7 cellular contexts compared by ENCODE assay signal in the genomic region with DNA sequence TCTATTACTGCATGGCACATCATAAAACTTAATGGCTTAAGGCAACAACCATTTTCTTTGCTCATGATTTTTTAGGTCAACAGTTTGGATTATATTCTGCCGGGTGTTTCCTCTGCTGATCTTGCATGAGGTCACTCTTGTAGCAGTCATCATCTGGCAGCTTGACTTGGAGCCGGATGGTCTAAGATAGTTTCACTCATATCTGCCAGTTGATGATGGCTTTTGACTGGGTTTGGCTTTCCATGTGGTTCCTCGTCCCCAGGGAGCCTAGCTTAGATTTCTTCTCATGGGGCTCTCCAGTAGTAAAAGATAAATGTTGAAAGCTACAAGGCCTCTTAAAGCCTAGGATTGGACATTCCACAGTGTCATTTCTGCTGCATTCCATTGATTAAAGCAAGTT. TPM values are rescaled to one million over a fixed set of nuclear protein-coding genes. Genes with fewer than 3 reads are reported as not detected.
DNase-seq lines count a peak whose midpoint lies in the region; ATAC-seq, FAIRE-seq and TF ChIP-seq lines count a peak whose summit lies in the region.

No MANE protein-coding gene starts in this region.

- peaks cover 10% of the 10 kb centered on the region; the same call in 1 of the 2 replicates for H3K36me3 Mint-ChIP-seq in HFFc6 (ENCODE audit: low read depth)
- H3K36me3 Mint-ChIP-seq in naive thymus-derived CD4-positive, alpha-beta T cell = peaks cover 0 to 36% (median 4%) of the 10 kb centered on the region in 5 donors

- no peak overlapping the region for H2AFZ ChIP-seq in OCI-LY1 (ENCODE audit: low read length)

- peaks cover 2% of the 10 kb centered on the region for H3F3A ChIP-seq in OCI-LY1 (ENCODE audit: insufficient read depth, low read length)

- no peaks in the 10 kb centered on the region for H3K27me3 ChIP-seq in OCI-LY1 (ENCODE audit: insufficient read depth, low read length)
- no peaks in the 10 kb centered on the region for H3K27me3 ChIP-seq in colonic mucosa
- no peaks in the 10 kb centered on the region for H3K27me3 ChIP-seq in naive thymus-derived CD4-positive, alpha-beta T cell (ENCODE audit: control insufficient read depth in 2 of 2, insufficient read depth in 2 of 2, low read length in 2 of 2)

- H3K36me3 ChIP-seq in OCI-LY1 (ENCODE audit: insufficient read depth, low read length) (peaks cover 42% of the 10 kb centered on the region), colonic mucosa (no peaks in the 10 kb centered on the region)
- no peaks in the 10 kb centered on the region for H3K36me3 ChIP-seq in naive thymus-derived CD4-positive, alpha-beta T cell (ENCODE audit: control insufficient read depth in 2 of 3, insufficient read depth in 3 of 3, low read length in 3 of 3)

- POLR2A ChIA-PET in naive thymus-derived CD4-positive, alpha-beta T cell (lab: Charles Lee) = interaction anchor here (0.6 to 2.8 kb wide), 10 partner anchors 9 to 155 kb away, joined by 3 to 15 read pairs (median 4); a partner anchor contains a TSS

- no peak for TF ChIP-seq CTCF in HFFc6 (IDR thresholded peaks at IDR 0.05)
- TF ChIP-seq CTCF in OCI-LY1 (IDR thresholded peaks at IDR 0.05; ENCODE audit: low read length) = no peak
- no peak for TF ChIP-seq CTCF in colonic mucosa (IDR thresholded peaks at IDR 0.05)

- no peaks in the 10 kb centered on the region for H3K9me3 Mint-ChIP-seq in HFFc6
- H3K9me3 Mint-ChIP-seq in naive thymus-derived CD4-positive, alpha-beta T cell = peaks cover 0 to 2% (median 0%) of the 10 kb centered on the region in 11 donors

- peak overlapping the region; percentile 94 for H3K4me2 ChIP-seq in OCI-LY1 (ENCODE audit: low read length)

- FAIRE-seq in GM18507 (lab: Jason Lieb, UNC) = peak; percentile 79

- H4K20me1 ChIP-seq in OCI-LY1 (ENCODE audit: insufficient read depth, low read length) = no peaks in the 10 kb centered on the region

- no peaks in the 10 kb centered on the region for H3K9me2 ChIP-seq in OCI-LY1 (ENCODE audit: low read depth, low read length)

- intact Hi-C loops in colonic mucosa (cut with DNase I) = no loop called here
- intact Hi-C loops in naive thymus-derived CD4-positive, alpha-beta T cell (cut with micrococcal nuclease) = loop anchor here (2.0 to 5.0 kb wide), 3 partner anchors 14 to 66 kb away; no protein-coding TSS in a partner anchor

- peak overlapping the region; percentile 60; the same call in 1 of the 2 replicates for H3K4me3 Mint-ChIP-seq in HFFc6
- H3K4me3 Mint-ChIP-seq in naive thymus-derived CD4-positive, alpha-beta T cell = peak overlapping the region; percentile 71 to 88 (median 82)

- CTCF ChIA-PET in naive thymus-derived CD4-positive, alpha-beta T cell (lab: Charles Lee) = interaction anchor here (0.5 to 1.5 kb wide), 4 partner anchors 14 to 1129 kb away, joined by 3 to 5 read pairs (median 4); a partner anchor contains a TSS

- H3K4me1 ChIP-seq in OCI-LY1 (ENCODE audit: insufficient read depth, low read length, severe bottlenecking) (peaks cover 66% of the 10 kb centered on the region), colonic mucosa (no peaks in the 10 kb centered on the region)
- peaks cover 29 to 52% of the 10 kb centered on the region in 2 donors for H3K4me1 ChIP-seq in naive thymus-derived CD4-positive, alpha-beta T cell (ENCODE audit: control insufficient read depth in 2 of 2, insufficient read depth in 2 of 2, low read length in 2 of 2)

- peak overlapping the region; percentile 87 for H3K27ac Mint-ChIP-seq in HFFc6
- H3K27ac Mint-ChIP-seq in naive thymus-derived CD4-positive, alpha-beta T cell = peak overlapping the region; percentile 84 to 98 (median 95)

- no peaks in the 10 kb centered on the region for H3K9me3 ChIP-seq in OCI-LY1 (ENCODE audit: low read length)
- no peaks in the 10 kb centered on the region for H3K9me3 ChIP-seq in colonic mucosa
- H3K9me3 ChIP-seq in naive thymus-derived CD4-positive, alpha-beta T cell (ENCODE audit: control insufficient read depth in 2 of 3, low read length in 3 of 3) = no peaks in the 10 kb centered on the region

- DNase-seq in GM18507 (ENCODE audit: extremely low spot score, insufficient read length, low read depth) (no peak), HFFc6 (peak; percentile 67), colonic mucosa (peak; percentile 45), NCI-H1105 (lab: John Stamatoyannopoulos, UW) (no peak)
- DNase-seq in naive thymus-derived CD4-positive, alpha-beta T cell = no peak

- H3K4me3 ChIP-seq in OCI-LY1 (ENCODE audit: low read depth, low read length, poor library complexity, severe bottlenecking) (peak overlapping the region; percentile 77), colonic mucosa (no peak overlapping the region)
- H3K4me3 ChIP-seq in naive thymus-derived CD4-positive, alpha-beta T cell (ENCODE audit: low read length) = peak overlapping the region; percentile 6

- H3K9ac ChIP-seq in OCI-LY1 (ENCODE audit: low read length) (peak overlapping the region; percentile 67; the same call in 1 of the 2 replicates), colonic mucosa (ENCODE audit: low read depth in 2 of 2, low read length in 2 of 2) (no peak overlapping the region)

- H3K27me3 Mint-ChIP-seq in HFFc6 (ENCODE audit: insufficient read depth) = no peaks in the 10 kb centered on the region
- H3K27me3 Mint-ChIP-seq in naive thymus-derived CD4-positive, alpha-beta T cell = no peaks in the 10 kb centered on the region

- ATAC-seq in naive thymus-derived CD4-positive, alpha-beta T cell = peak; percentile 39
- no peak for ATAC-seq in HG03039 (IDR thresholded peaks at IDR 0.05; ENCODE audit: unreplicated experiment)

- H3K27ac ChIP-seq in OCI-LY1 (ENCODE audit: low read depth, low read length, poor library complexity, severe bottlenecking) = peak overlapping the region; percentile 94
- H3K27ac ChIP-seq in colonic mucosa = peak overlapping the region; percentile 52
- H3K27ac ChIP-seq in naive thymus-derived CD4-positive, alpha-beta T cell (ENCODE audit: low read depth, low read length) = peak overlapping the region; percentile 71

- H3K4me1 Mint-ChIP-seq in HFFc6 (ENCODE audit: low read depth) = peaks cover 45% of the 10 kb centered on the region
- peaks cover 31 to 96% (median 90%) of the 10 kb centered on the region in 7 donors for H3K4me1 Mint-ChIP-seq in naive thymus-derived CD4-positive, alpha-beta T cell

- H3K79me2 ChIP-seq in OCI-LY1 (ENCODE audit: insufficient read depth, low read length) = peaks cover 94% of the 10 kb centered on the region

RNA-seq across cellular contexts. Expression of a gene that starts 27.4 kb away (rescaled TPM):
- total RNA-seq in HFFc6 (2021; fragmentation: NEBNext Ultra II Directional; extraction: Animal tissue kit (Norgen Biotek cat#: 25700)) = 10 to 100 TPM; 20.2 to 23.9 (median 22.6) TPM
- total RNA-seq in colonic mucosa = 10 to 100 TPM; 23.7 to 34.9 TPM
- 100 to 1,000 TPM in 1 of 5 experiments, 10 to 100 TPM in 4; 82.4 to 109 (median 88.8) TPM for total RNA-seq in naive thymus-derived CD4-positive, alpha-beta T cell
- polyA plus RNA-seq in naive thymus-derived CD4-positive, alpha-beta T cell = 10 to 100 TPM; 53.2 to 54.5 TPM

Comparison
In these comparisons a context has a peak if more than half of its experiments do, and no peak if none do; other contexts are left out.
1. DNase-seq: peak in HFFc6 (single experiment) and colonic mucosa (single experiment); none in GM18507 (single experiment), naive thymus-derived CD4-positive, alpha-beta T cell (0 of 9) and NCI-H1105 (single experiment).
2. Peak in every context shown above with its lines, with median percentiles within 50 percentile points of each other: H3K27ac ChIP-seq.